In the genomic region with DNA sequence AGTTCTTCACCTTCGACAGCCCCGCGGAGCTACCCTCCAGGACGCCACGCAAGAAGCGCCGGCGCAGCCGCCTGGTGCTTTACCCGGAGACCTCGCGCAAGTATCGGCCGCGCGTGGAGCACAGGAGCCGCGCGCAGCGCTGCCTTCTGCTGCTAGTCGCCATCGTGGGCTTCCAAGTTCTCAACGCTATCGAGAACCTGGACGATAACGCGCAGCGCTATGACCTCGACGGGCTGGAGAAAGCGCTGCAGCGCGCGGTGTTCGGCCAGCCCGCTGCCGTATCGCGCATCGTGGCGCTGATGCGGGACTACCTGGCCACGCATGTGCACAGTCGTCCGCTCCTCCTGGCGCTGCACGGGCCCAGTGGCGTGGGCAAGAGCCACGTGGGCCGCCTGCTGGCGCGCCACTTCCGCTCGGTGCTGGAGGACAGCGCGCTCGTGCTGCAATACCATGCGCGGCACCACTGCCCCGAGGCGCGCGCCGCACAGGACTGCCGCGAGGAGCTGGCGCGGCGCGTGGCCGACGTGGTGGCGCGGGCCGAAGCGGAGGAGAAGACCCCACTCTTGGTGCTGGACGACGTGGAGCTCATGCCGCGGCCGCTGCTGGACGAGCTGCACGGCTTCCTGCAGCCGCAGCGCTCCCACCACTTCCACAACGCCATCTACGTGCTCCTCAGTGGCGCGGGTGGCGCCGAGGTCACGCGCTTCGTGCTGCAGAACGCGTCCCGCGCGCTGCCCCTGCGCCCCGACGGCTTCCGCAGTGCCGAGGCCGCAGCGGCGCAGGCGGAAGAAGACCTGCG, we compare ENCODE assay signal across 1 cellular context.
TF ChIP-seq lines count a peak whose summit lies in the region.

No MANE protein-coding gene starts in this region.

TF ChIP-seq in H1, 55 proteins besides CTCF, POLR2A, EP300 and RAD21:
- TF ChIP-seq EZH2 (IDR thresholded peaks at IDR 0.05; ENCODE audit: low read depth, low read length, severe bottlenecking) (no peak), GABPA (IDR thresholded peaks at IDR 0.05; ENCODE audit: borderline replicate concordance, insufficient read depth, low read length) (no peak; the same call in 1 of the 2 replicates), RNF2 (IDR thresholded peaks at IDR 0.05; ENCODE audit: borderline replicate concordance, low read depth, low read length, missing control alignments, poor library complexity, severe bottlenecking) (no peak), JUN (IDR thresholded peaks at IDR 0.05; ENCODE audit: low read depth, low read length) (no peak), TAF1 (IDR thresholded peaks at IDR 0.05; ENCODE audit: low read depth, low read length) (no peak), EGR1 (IDR thresholded peaks at IDR 0.05; ENCODE audit: borderline replicate concordance, low read depth, low read length) (no peak), RXRA (IDR thresholded peaks at IDR 0.05; ENCODE audit: insufficient read depth, low read depth, low read length) (no peak), SIX5 (IDR thresholded peaks at IDR 0.05; ENCODE audit: low read depth, low read length) (no peak), SRF (IDR thresholded peaks at IDR 0.05; ENCODE audit: low read depth, low read length) (no peak), KDM5A (IDR thresholded peaks at IDR 0.05; ENCODE audit: low read length) (no peak), ASH2L (IDR thresholded peaks at IDR 0.05; ENCODE audit: low read length) (no peak), NRF1 (IDR thresholded peaks at IDR 0.05; ENCODE audit: low read depth, low read length) (no peak), SIRT6 (IDR thresholded peaks at IDR 0.05; ENCODE audit: low read length) (no peak), BACH1 (IDR thresholded peaks at IDR 0.05; ENCODE audit: low read length) (no peak), TAF7 (optimal IDR thresholded peaks at IDR 0.05; ENCODE audit: borderline replicate concordance, low read depth, low read length) (no peak), YY1 (IDR thresholded peaks at IDR 0.05; ENCODE audit: low read depth, low read length) (no peak), SP2 (IDR thresholded peaks at IDR 0.05; ENCODE audit: low read length) (no peak)
TF ChIP-seq in H1: peak in this region for 0.
